ENCODE assay signal across 25 cellular contexts in genomic region chr18:56152547-56152946, GRCh38.
"Had no signal": no experiment of that assay in that cellular context is flagged by ENCODE, and none has a peak within 500 bp of the region (broad histone marks: within the 10 kb centered on the region; RNA-seq: fewer than 3 reads in every experiment).

No MANE protein-coding gene starts in this region.

- H3K36me3 Mint-ChIP-seq: activated naive CD8-positive, alpha-beta T cell; naive B cell; neural progenitor cell; stimulated activated memory B cell treated with anti-CD40 and anti-IgM and Interleukin-4, amounts not matched to agents 10 μg/mL and 1 μg/mL and 100 μg/mL, for 72 hours; T-cell had no signal

- ATAC-seq: activated CD4-positive, CD25-positive, alpha-beta regulatory T cell treated with anti-CD3 and anti-CD28 coated beads, Interleukin-2, amount 50 U/mL, for 24 hours; activated T-helper 17 cell treated with anti-CD3 and anti-CD28 coated beads, Interleukin-2, amount 50 U/mL, for 72 hours; effector memory CD8-positive, alpha-beta T cell; mucosa of descending colon; right lobe of liver; stimulated activated memory B cell treated with anti-CD40 and anti-IgM and Interleukin-4, amounts not matched to agents 10 μg/mL and 1 μg/mL and 100 μg/mL, for 72 hours; T-cell had no signal

- H3K27ac ChIP-seq: adrenal gland, colonic mucosa, dorsolateral prefrontal cortex, esophagus muscularis mucosa, neural progenitor cell, ovary, right lobe of liver, skin epidermis, stomach, suprapubic skin, transverse colon, VCaP had no signal

- H3K27me3 Mint-ChIP-seq: activated CD4-positive, alpha-beta T cell treated with anti-CD3 and anti-CD28 coated beads, Interleukin-2, amount 10 ng/mL, durations not matched to agents 24 days and 14 days; activated naive CD8-positive, alpha-beta T cell; activated T-helper 17 cell treated with anti-CD3 and anti-CD28 coated beads, Interleukin-2, amount 50 U/mL, for 72 hours; effector memory CD8-positive, alpha-beta T cell; naive B cell; stimulated activated memory B cell treated with anti-CD40 and anti-IgM and Interleukin-4, amounts not matched to agents 10 μg/mL and 1 μg/mL and 100 μg/mL, for 72 hours; T-cell had no signal

- H3K4me1 Mint-ChIP-seq: activated CD4-positive, alpha-beta T cell treated with anti-CD3 and anti-CD28 coated beads, Interleukin-2, amount 10 ng/mL, durations not matched to agents 24 days and 14 days; activated T-helper 17 cell treated with anti-CD3 and anti-CD28 coated beads, Interleukin-2, amount 50 U/mL, for 72 hours; naive B cell; stimulated activated memory B cell treated with anti-CD40 and anti-IgM and Interleukin-4, amounts not matched to agents 10 μg/mL and 1 μg/mL and 100 μg/mL, for 72 hours; T-cell had no signal

- H3K9me3 ChIP-seq: adrenal gland, colonic mucosa, esophagus muscularis mucosa, ovary, right lobe of liver, stomach, suprapubic skin, transverse colon had no signal

- DNase-seq: activated CD4-positive, alpha-beta T cell treated with anti-CD3 and anti-CD28 coated beads, Interleukin-2, amount 10 ng/mL, durations not matched to agents 24 days and 14 days; activated T-cell treated with anti-CD3 and anti-CD28 coated beads, Interleukin-2, amount 50 U/mL, for 1 hour; adrenal gland; colonic mucosa; dorsolateral prefrontal cortex; effector memory CD8-positive, alpha-beta T cell; mesenchymal stem cell; mucosa of descending colon; naive B cell; ovary; right lobe of liver; stimulated activated CD4-positive, alpha-beta T cell treated with anti-CD3 and anti-CD28 coated beads, Interleukin-2, amount 100 ng/mL, for 24 hours; stomach; T-cell; transverse colon had no signal

- H3K27me3 ChIP-seq: colonic mucosa, dorsolateral prefrontal cortex, esophagus muscularis mucosa, neural progenitor cell, ovary, right lobe of liver, stomach, suprapubic skin, transverse colon had no signal

- H3K9ac ChIP-seq: neural progenitor cell had no signal

- H3K27ac Mint-ChIP-seq: activated CD4-positive, alpha-beta T cell treated with anti-CD3 and anti-CD28 coated beads, Interleukin-2, amount 10 ng/mL, durations not matched to agents 24 days and 14 days; activated naive CD8-positive, alpha-beta T cell; activated T-helper 17 cell treated with anti-CD3 and anti-CD28 coated beads, Interleukin-2, amount 50 U/mL, for 72 hours; effector memory CD8-positive, alpha-beta T cell; naive B cell; neural progenitor cell; stimulated activated memory B cell treated with anti-CD40 and anti-IgM and Interleukin-4, amounts not matched to agents 10 μg/mL and 1 μg/mL and 100 μg/mL, for 72 hours; T-cell; T-helper 2 cell treated with Interferon-gamma antibody and Interleukin-4, amounts not matched to agents 5 μg/mL and 100 μg/mL, for 36 hours had no signal

- H3K4me1 ChIP-seq: adrenal gland, colonic mucosa, esophagus muscularis mucosa, right lobe of liver, stomach, suprapubic skin, transverse colon had no signal

- H3K36me3 ChIP-seq: adrenal gland, colonic mucosa, esophagus muscularis mucosa, neural progenitor cell, ovary, right lobe of liver, stomach, suprapubic skin, transverse colon had no signal

- H3K4me3 ChIP-seq: adrenal gland, colonic mucosa, dorsolateral prefrontal cortex, esophagus muscularis mucosa, mucosa of descending colon, neural progenitor cell, ovary, right lobe of liver, skin epidermis, stomach, suprapubic skin, transverse colon had no signal

- H3K4me3 Mint-ChIP-seq: activated CD4-positive, alpha-beta T cell treated with anti-CD3 and anti-CD28 coated beads, Interleukin-2, amount 10 ng/mL, durations not matched to agents 24 days and 14 days; activated naive CD8-positive, alpha-beta T cell; activated T-helper 17 cell treated with anti-CD3 and anti-CD28 coated beads, Interleukin-2, amount 50 U/mL, for 72 hours; effector memory CD8-positive, alpha-beta T cell; naive B cell; neural progenitor cell; stimulated activated memory B cell treated with anti-CD40 and anti-IgM and Interleukin-4, amounts not matched to agents 10 μg/mL and 1 μg/mL and 100 μg/mL, for 72 hours; T-cell; T-helper 2 cell treated with Interferon-gamma antibody and Interleukin-4, amounts not matched to agents 5 μg/mL and 100 μg/mL, for 36 hours had no signal

- H3K9me3 Mint-ChIP-seq: activated CD4-positive, alpha-beta T cell treated with anti-CD3 and anti-CD28 coated beads, Interleukin-2, amount 10 ng/mL, durations not matched to agents 24 days and 14 days; stimulated activated memory B cell treated with anti-CD40 and anti-IgM and Interleukin-4, amounts not matched to agents 10 μg/mL and 1 μg/mL and 100 μg/mL, for 72 hours; T-helper 2 cell treated with Interferon-gamma antibody and Interleukin-4, amounts not matched to agents 5 μg/mL and 100 μg/mL, for 36 hours had no signal
